1 cellular context compared by ENCODE assay signal in the genomic region with DNA sequence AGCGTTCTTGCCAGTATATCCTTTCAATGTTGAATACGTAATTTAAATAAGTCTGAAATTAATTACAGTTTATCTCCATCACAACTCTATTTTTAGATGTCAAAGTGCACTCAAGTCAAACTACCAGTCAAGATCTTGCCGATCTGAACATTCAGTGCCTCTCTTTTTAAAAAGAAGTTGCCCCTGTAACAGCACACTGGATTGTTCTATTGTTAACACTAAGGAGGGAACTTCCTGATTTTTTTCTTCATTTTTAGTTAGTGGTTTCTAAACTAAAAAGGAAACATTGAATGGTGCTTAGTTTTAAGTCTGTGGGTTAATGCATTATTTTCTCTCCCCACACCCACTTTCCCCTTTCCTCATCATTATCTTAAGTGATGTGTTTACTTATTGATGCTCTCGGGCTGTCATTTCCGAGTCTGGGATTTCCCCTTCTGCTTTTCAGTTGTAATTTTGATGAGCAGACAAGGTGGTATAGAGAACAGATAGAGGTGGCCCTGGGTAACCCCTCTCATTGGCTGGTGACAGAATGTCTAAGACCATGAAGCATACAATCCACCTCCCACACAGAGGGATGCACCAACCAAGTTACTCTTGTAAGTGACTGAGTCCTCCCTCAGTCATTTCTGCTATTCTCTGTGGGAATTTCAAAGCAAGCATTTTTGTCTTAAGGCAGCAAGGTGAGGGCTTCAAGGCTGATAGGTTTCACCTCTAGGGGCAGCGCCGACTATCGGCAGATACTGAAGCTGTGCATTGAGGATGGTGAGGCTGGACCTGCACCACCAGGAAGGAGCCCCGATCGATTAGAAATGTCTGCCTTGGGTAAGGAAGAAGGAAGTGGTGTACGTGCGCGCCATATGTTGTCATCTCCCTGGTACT.
TF ChIP-seq lines count a peak whose summit lies in the region.

No MANE protein-coding gene starts in this region.

TF ChIP-seq in SK-N-SH treated with all-trans-retinoic acid at 6 μM for 48 hours, 23 proteins besides CTCF, POLR2A, EP300 and RAD21 (continued from another document):
- TF ChIP-seq SNAI2 (CRISPR knock-in tag; IDR thresholded peaks at IDR 0.05), result no peak
- no peak for TF ChIP-seq ZC3H10 (CRISPR knock-in tag; IDR thresholded peaks at IDR 0.05)
